In genomic region chr1:155127672-155128468, GRCh38 we compare ENCODE assay signal across 8 cellular contexts. TPM values are rescaled to one million over a fixed set of nuclear protein-coding genes. Genes with fewer than 3 reads are reported as not detected.
DNase-seq lines count a peak whose midpoint lies in the region; ATAC-seq, FAIRE-seq and TF ChIP-seq lines count a peak whose summit lies in the region.

EFNA1 (plus strand) TSS chr1:155127876; CDS start chr1:155127978, 102 bp downstream.

- no peak for TF ChIP-seq RAD21 in H1 (IDR thresholded peaks at IDR 0.05 in 1 of 2, conservative IDR thresholded peaks at IDR 0.05 in 1 of 2; ENCODE audit: low read depth in 2 of 2, low read length in 2 of 2)

- H3K4me3 ChIP-seq in Loucy (ENCODE audit: low read length, poor library complexity, severe bottlenecking) (peak within 1 kb of the TSS; percentile 67), H1 (ENCODE audit: extremely low read depth in 1 of 4, insufficient read depth in 2 of 4, low read depth in 3 of 4, low read length in 4 of 4) (peak within 1 kb of the TSS; percentile 45 to 71 (median 64))

- 4% methylated on average over 24 of the region's 45 CpGs; no CpG with 5 or more reads in 1 of the 2 experiments for WGBS in H1 (ENCODE audit: extremely low coverage in 1 of 2, insufficient coverage in 1 of 2, insufficient read length in 1 of 2, insufficient replicate concordance in 2 of 2, low coverage in 1 of 2, low lambda C conversion rate in 2 of 2, missing lambda C conversion rate in 1 of 2), 2 experiments

- H3K36me3 ChIP-seq in Loucy (ENCODE audit: insufficient read depth, low read length) (no peaks in the 10 kb centered on the region), H1 (ENCODE audit: control insufficient read depth in 2 of 4, insufficient read depth in 4 of 4, low read length in 3 of 4) (peaks cover 0 to 4% (median under 1%) of the 10 kb centered on the region in 4 experiments; a peak in 1 of 8 replicates)

- H3K4me1 Mint-ChIP-seq in activated CD8-positive, alpha-beta T cell treated with anti-CD3 and anti-CD28 coated beads for 36 hours (ENCODE audit: low read depth), result peaks cover 34% of the 10 kb centered on the region

- H3K18ac ChIP-seq in H1 (ENCODE audit: extremely low read depth, low read length), result peak within 1 kb of the TSS; percentile 78

- no peaks in the 10 kb centered on the region for H3K9me2 ChIP-seq in Loucy (replicated peaks; ENCODE audit: low read depth, low read length)

- H3K27me3 ChIP-seq in Loucy (ENCODE audit: insufficient read depth, low read length, poor library complexity, severe bottlenecking) (peaks cover 19% of the 10 kb centered on the region), H1 (replicated peaks in 1 of 4; ENCODE audit: control insufficient read depth in 3 of 4, extremely low read depth in 1 of 4, insufficient read depth in 3 of 4, low read length in 3 of 4) (peaks cover 33 to 50% (median 45%) of the 10 kb centered on the region in 4 experiments)

- POLR2A ChIA-PET in activated CD8-positive, alpha-beta T cell treated with anti-CD3 and anti-CD28 coated beads for 36 hours (lab: Charles Lee), result interaction anchor here (0.6 to 1.3 kb wide), 6 partner anchors 8 to 117 kb away, joined by 3 to 4 read pairs (median 3); partner anchors contain the start of genes DPM3, KRTCAP2 and SLC50A1
- POLR2A ChIA-PET in H1 (lab: Charles Lee; ENCODE audit: partially characterized antibody), result interaction anchor here (0.7 to 3.1 kb wide), 11 partner anchors 8 to 68 kb away, joined by 3 to 24 read pairs (median 6); partner anchors contain the start of gene SLC50A1

- H3F3A ChIP-seq in Loucy (ENCODE audit: low read depth), result no peaks in the 10 kb centered on the region

- no peak within 1 kb of the TSS; the same call in 1 of the 2 replicates for H4K8ac ChIP-seq in H1 (ENCODE audit: extremely low read depth, insufficient read depth, low read length)

- TF ChIP-seq EP300 in H1 (IDR thresholded peaks at IDR 0.05; ENCODE audit: borderline replicate concordance in 1 of 2, low read depth in 2 of 2, low read length in 2 of 2), result no peak

- peak within 1 kb of the TSS; percentile 41 for H4K91ac ChIP-seq in H1 (replicated peaks; ENCODE audit: insufficient read length, low read length)

- intact Hi-C loops in activated CD8-positive, alpha-beta T cell treated with anti-CD3 and anti-CD28 coated beads for 36 hours (cut with micrococcal nuclease), result loop anchor here (2.0 kb wide), 1 partner anchor 45 kb away; no protein-coding TSS in a partner anchor

- TF ChIP-seq CTCF in Loucy (conservative IDR thresholded peaks at IDR 0.05; ENCODE audit: low read length), result no peak
- TF ChIP-seq CTCF in activated CD8-positive, alpha-beta T cell treated with anti-CD3 and anti-CD28 coated beads for 36 hours (IDR thresholded peaks at IDR 0.05), result no peak
- no peak for TF ChIP-seq CTCF in H1 (IDR thresholded peaks at IDR 0.05; ENCODE audit: control extremely low read depth in 1 of 3, insufficient read depth in 1 of 3, low read depth in 1 of 3, low read length in 3 of 3)

- peak; percentile 36 for DNase-seq in CMK (ENCODE audit: low read depth)
- peak; percentile 43 for DNase-seq in activated CD8-positive, alpha-beta T cell treated with anti-CD3 and anti-CD28 coated beads for 36 hours
- peak in 1 of 2 experiments; percentile 69 for DNase-seq in H1 (ENCODE audit: low read depth in 1 of 2, low spot score in 2 of 2)
- peak; percentile 70 to 85 for DNase-seq in lung microvascular endothelial cell (ENCODE audit: low read depth in 2 of 2)
- DNase-seq in stimulated activated CD8-positive, alpha-beta memory T cell treated with anti-CD3 and anti-CD28 coated beads, Interleukin-4, amount 100 ng/mL, for 4 hours (ENCODE audit: low read depth in 2 of 2, low spot score in 1 of 2), result peak; percentile 3 to 17
- DNase-seq in NCI-H774 (lab: John Stamatoyannopoulos, UW), result no peak

- no peaks in the 10 kb centered on the region for H3K9me3 Mint-ChIP-seq in activated CD8-positive, alpha-beta T cell treated with anti-CD3 and anti-CD28 coated beads for 36 hours

- H3K79me2 ChIP-seq in Loucy (ENCODE audit: insufficient read depth, low read length), result no peaks in the 10 kb centered on the region
- no peaks in the 10 kb centered on the region for H3K79me2 ChIP-seq in H1 (ENCODE audit: control insufficient read depth in 1 of 2, insufficient read depth in 2 of 2, low read length in 2 of 2)

- H2BK120ac ChIP-seq in H1 (replicated peaks; ENCODE audit: low read depth, low read length), result no peak within 1 kb of the TSS

- peak within 1 kb of the TSS; percentile 87; the same call in 1 of the 2 replicates for H2BK12ac ChIP-seq in H1 (ENCODE audit: low read depth, low read length)

- peak; percentile 59 for ATAC-seq in activated CD8-positive, alpha-beta T cell treated with anti-CD3 and anti-CD28 coated beads for 36 hours
- no peak for ATAC-seq in HG03354 (IDR thresholded peaks at IDR 0.05; ENCODE audit: poor library complexity, severe bottlenecking, unreplicated experiment)

- H2AK5ac ChIP-seq in H1 (ENCODE audit: low read depth, low read length), result peak within 1 kb of the TSS; percentile 56; the same call in 1 of the 2 replicates

- H4K5ac ChIP-seq in H1 (ENCODE audit: insufficient read length, low read depth, low read length), result no peak within 1 kb of the TSS

- H3K9ac ChIP-seq in Loucy (ENCODE audit: low read depth, low read length, poor library complexity, severe bottlenecking), result peak within 1 kb of the TSS; percentile 47
- H3K9ac ChIP-seq in H1 (replicated peaks in 1 of 4; ENCODE audit: extremely low read depth in 1 of 4, low read depth in 3 of 4, low read length in 3 of 4), result peak within 1 kb of the TSS in 1 of 4 experiments; percentile 2; a peak in 1 of 7 replicates

- no peak for FAIRE-seq in H1 (lab: Jason Lieb, UNC)

- H3K79me1 ChIP-seq in H1 (ENCODE audit: low read depth, low read length), result no peaks in the 10 kb centered on the region

- H2AFZ ChIP-seq in Loucy (ENCODE audit: low read length) (peak within 1 kb of the TSS; percentile 71), H1 (ENCODE audit: low read length) (peak within 1 kb of the TSS; percentile 77; the same call in 1 of the 2 replicates)

- H3K23ac ChIP-seq in H1 (ENCODE audit: insufficient read length), result no peak within 1 kb of the TSS

- no peak for TF ChIP-seq POLR2A in H1 (IDR thresholded peaks at IDR 0.05; ENCODE audit: control extremely low read depth in 1 of 2, low read depth in 2 of 2, low read length in 2 of 2)

- no peak within 1 kb of the TSS for H3K27ac ChIP-seq in H1 (ENCODE audit: low read depth, low read length)

- peak within 1 kb of the TSS; percentile 74 for H3K4me2 ChIP-seq in Loucy (ENCODE audit: low read depth, low read length, poor library complexity, severe bottlenecking)
- peak within 1 kb of the TSS; percentile 94 to 97 for H3K4me2 ChIP-seq in H1 (ENCODE audit: insufficient read depth in 1 of 2, low read depth in 2 of 2, low read length in 2 of 2)

- peak within 1 kb of the TSS; percentile 34 for H3K27ac Mint-ChIP-seq in activated CD8-positive, alpha-beta T cell treated with anti-CD3 and anti-CD28 coated beads for 36 hours

- H3K4me3 Mint-ChIP-seq in activated CD8-positive, alpha-beta T cell treated with anti-CD3 and anti-CD28 coated beads for 36 hours, result peak within 1 kb of the TSS; percentile 73

- H3K27me3 Mint-ChIP-seq in activated CD8-positive, alpha-beta T cell treated with anti-CD3 and anti-CD28 coated beads for 36 hours, result peaks cover 21% of the 10 kb centered on the region

- no peaks in the 10 kb centered on the region for H3K36me3 Mint-ChIP-seq in activated CD8-positive, alpha-beta T cell treated with anti-CD3 and anti-CD28 coated beads for 36 hours (ENCODE audit: low read depth)

- H3K23me2 ChIP-seq in H1 (ENCODE audit: low read depth, low read length), result peaks cover 28% of the 10 kb centered on the region

- no peak within 1 kb of the TSS for H3K56ac ChIP-seq in H1 (replicated peaks; ENCODE audit: insufficient read length, low read depth, low read length)

- H3K9me3 ChIP-seq in Loucy (ENCODE audit: insufficient read depth, low read depth, low read length) (no peaks in the 10 kb centered on the region), H1 (ENCODE audit: insufficient read depth in 2 of 2, low read depth in 1 of 2, low read length in 1 of 2) (no peaks in the 10 kb centered on the region)

- H4K20me1 ChIP-seq in Loucy (ENCODE audit: insufficient read depth, low read length, poor library complexity, severe bottlenecking) (no peaks in the 10 kb centered on the region), H1 (replicated peaks in 1 of 2; ENCODE audit: control insufficient read depth in 1 of 2, insufficient read depth in 2 of 2, low read length in 2 of 2) (no peaks in the 10 kb centered on the region)

- H3K14ac ChIP-seq in H1 (ENCODE audit: insufficient read length), result no peak within 1 kb of the TSS

- H3K4ac ChIP-seq in H1 (replicated peaks; ENCODE audit: insufficient read length, low read depth, low read length), result peak within 1 kb of the TSS; percentile 50

- CTCF ChIA-PET in activated CD8-positive, alpha-beta T cell treated with anti-CD3 and anti-CD28 coated beads for 36 hours (lab: Charles Lee), result interaction anchor here (0.6 to 5.1 kb wide), 7 partner anchors 9 to 77 kb away, joined by 3 to 31 read pairs (median 3); partner anchors contain the start of gene ADAM15
- CTCF ChIA-PET in H1 (lab: Charles Lee; ENCODE audit: partially characterized antibody), result interaction anchor here (0.7 to 14.2 kb wide), 8 partner anchors 23 to 279 kb away, joined by 3 to 187 read pairs (median 16); partner anchors contain the start of genes KRTCAP2 and TRIM46

- H2BK5ac ChIP-seq in H1 (ENCODE audit: low read depth, low read length), result no peak within 1 kb of the TSS; the same call in 1 of the 2 replicates

- H2BK20ac ChIP-seq in H1 (ENCODE audit: low read length), result peak within 1 kb of the TSS; percentile 66; the same call in 1 of the 2 replicates

- H2BK15ac ChIP-seq in H1 (ENCODE audit: low read length), result 0 out of 2 replicates have a peak within 1 kb of the TSS, but pooled peaks have one; percentile 53

- H3K4me1 ChIP-seq in Loucy (ENCODE audit: insufficient read depth, low read length, poor library complexity, severe bottlenecking), result peaks cover 25% of the 10 kb centered on the region
- H3K4me1 ChIP-seq in H1 (replicated peaks in 1 of 4; ENCODE audit: control insufficient read depth in 3 of 4, insufficient read depth in 4 of 4, low read length in 3 of 4), result peaks cover 16 to 58% (median 40%) of the 10 kb centered on the region in 4 experiments

RNA-seq across cellular contexts. Expression of gene EFNA1, which starts in this region (rescaled TPM):
- under 1 TPM; 0.59 to 0.60 TPM for total RNA-seq in activated CD8-positive, alpha-beta T cell treated with anti-CD3 and anti-CD28 coated beads for 36 hours
- total RNA-seq in H1 (2021; fragmentation: NEBNext Ultra II Directional; extraction: Animal tissue kit (Norgen Biotek cat#: 25700)), result 4.0 and 4.9 TPM in 2 replicates
- 11.8 and 14.6 TPM in 2 replicates for polyA plus RNA-seq in H1 (2011; rRNA removed)
- polyA plus RNA-seq in H1 (2011; cell fraction: cytosol; rRNA removed), result 12.1 TPM
- 8.9 TPM for polyA plus RNA-seq in H1 (2011; cell fraction: nucleus; rRNA removed)
- 5.4 to 7.8 TPM (median 6.7 TPM) in 4 replicates for polyA plus RNA-seq in H1 (2012, experiment 1 of 2)
- 4.6 TPM for polyA plus RNA-seq in H1 (2012, experiment 2 of 2)
- 3.8 TPM for polyA plus RNA-seq in H1 (2013, experiment 1 of 2)
- 4.2 TPM for polyA plus RNA-seq in H1 (2013, experiment 2 of 2)
- polyA minus RNA-seq in H1 (2011; rRNA and poly(A)+ RNA removed), result 7.3 and 12.6 TPM in 2 replicates
- polyA minus RNA-seq in H1 (2011; cell fraction: cytosol; rRNA and poly(A)+ RNA removed), result 13.0 TPM
- polyA minus RNA-seq in H1 (2011; cell fraction: nucleus; rRNA and poly(A)+ RNA removed), result 9.7 TPM
- 127 and 129 TPM in 2 replicates for total RNA-seq in lung microvascular endothelial cell

Comparison
In these comparisons a context has a peak if more than half of its experiments do, and no peak if none do; other contexts are left out.
1. RNA of gene EFNA1 (total RNA-seq): 127 to 129 TPM in lung microvascular endothelial cell; 4.0 to 4.9 TPM in H1 and 0.59 to 0.60 TPM in activated CD8-positive, alpha-beta T cell treated with anti-CD3 and anti-CD28 coated beads for 36 hours; every median in the first group is over 10 times any median in the second.
2. Peak in DNase-seq and ATAC-seq in activated CD8-positive, alpha-beta T cell treated with anti-CD3 and anti-CD28 coated beads for 36 hours; RNA of the gene not detected or under 1 TPM.